22 cellular contexts compared by ENCODE assay signal in genomic region chr13:29920018-29920643, GRCh38.
DNase-seq lines count a peak whose midpoint lies in the region; ATAC-seq, FAIRE-seq and TF ChIP-seq lines count a peak whose summit lies in the region.
"Had no signal": no experiment of that assay in that cellular context is flagged by ENCODE, and none has a peak within 500 bp of the region (broad histone marks: within the 10 kb centered on the region; RNA-seq: fewer than 3 reads in every experiment).

No MANE protein-coding gene starts in this region.

- TF ChIP-seq RAD21 in liver (IDR thresholded peaks at IDR 0.05): peak; percentile 15 to 19

- TF ChIP-seq POLR2A in transverse colon (IDR thresholded peaks at IDR 0.05): no peak

- 53% methylated on average over 5 of the region's 5 CpGs for WGBS in liver
- 37 to 47% (median 42%) methylated on average over 5 of the region's 5 CpGs for WGBS in small intestine, 3 donors
- WGBS in transverse colon (ENCODE audit: low coverage in 1 of 2), 2 donors: 41 to 71% methylated on average over 2 to 5 of the region's 5 CpGs

- no peak overlapping the region for H3K4me3 Mint-ChIP-seq in HFFc6
- H3K4me3 Mint-ChIP-seq in stimulated activated effector memory CD8-positive, alpha-beta T cell treated with anti-CD3 and anti-CD28 coated beads, Interleukin-12 subunit alpha, Interleukin-12 subunit beta, amount 100 ng/mL, for 72 hours: no peak overlapping the region
- H3K4me3 Mint-ChIP-seq: CD8-positive, alpha-beta T cell had no signal

- in situ Hi-C loops in transverse colon (cut with MboI; ENCODE audit: low pct_ligation_motif_present in 1 of 4, low pct_unique_long_range_greater_than_20kb in 1 of 4, low sequenced_read_pairs in 3 of 4): loop anchor here in 2 of 4 donors (5.0 to 25.0 kb wide), 3 partner anchors 133 to 195 kb away; no protein-coding TSS in a partner anchor

- no peak for ATAC-seq in stimulated activated effector memory CD8-positive, alpha-beta T cell treated with anti-CD3 and anti-CD28 coated beads, Interleukin-12 subunit alpha, Interleukin-12 subunit beta, amount 100 ng/mL, for 72 hours
- no peak for ATAC-seq in GM21423 (IDR thresholded peaks at IDR 0.05; ENCODE audit: unreplicated experiment)
- ATAC-seq: CD8-positive, alpha-beta T cell had no signal

- no peak for DNase-seq in HFFc6
- DNase-seq in dermis blood vessel endothelial cell: peak; percentile 22
- DNase-seq in small intestine: peak; percentile 70
- DNase-seq in NCI-H1105 treated with DMSO at 0.1 percent for 48 hours (lab: John Stamatoyannopoulos, UW): no peak
- no peak for DNase-seq in stimulated activated effector memory CD8-positive, alpha-beta T cell treated with anti-CD3 and anti-CD28 coated beads, Interleukin-12 subunit alpha, Interleukin-12 subunit beta, amount 100 ng/mL, for 72 hours (ENCODE audit: low spot score in 2 of 2)
- no peak for DNase-seq in transverse colon
- DNase-seq: CD8-positive, alpha-beta T cell; H7; Karpas-422; MV-4-11; NCI-H1694; NCI-H2171; NCI-H345; NCI-H524; NCI-H82; RPMI8226; SHP77 had no signal

- H3K36me3 ChIP-seq in liver (ENCODE audit: control insufficient read depth in 4 of 4, insufficient read depth in 3 of 4, low read depth in 1 of 4, low read length in 3 of 4): no peaks in the 10 kb centered on the region
- no peaks in the 10 kb centered on the region for H3K36me3 ChIP-seq in small intestine (ENCODE audit: control insufficient read depth in 2 of 2, insufficient read depth in 2 of 2, low read length in 2 of 2)
- no peaks in the 10 kb centered on the region for H3K36me3 ChIP-seq in transverse colon
- H3K36me3 ChIP-seq: BLaER1 had no signal

- FAIRE-seq in small intestine (lab: Jason Lieb, UNC): no peak
- FAIRE-seq: G401.6, GM19239 had no signal

- 0 out of 2 replicates have a peak overlapping the region, but pooled peaks have one; percentile 5 for H3K27ac Mint-ChIP-seq in HFFc6
- H3K27ac Mint-ChIP-seq in stimulated activated effector memory CD8-positive, alpha-beta T cell treated with anti-CD3 and anti-CD28 coated beads, Interleukin-12 subunit alpha, Interleukin-12 subunit beta, amount 100 ng/mL, for 72 hours: no peak overlapping the region
- H3K27ac Mint-ChIP-seq: CD8-positive, alpha-beta T cell had no signal

- TF ChIP-seq CTCF in HFFc6 (IDR thresholded peaks at IDR 0.05): no peak
- no peak for TF ChIP-seq CTCF in liver (IDR thresholded peaks at IDR 0.05; ENCODE audit: low read depth, low read length, missing input control)
- TF ChIP-seq CTCF in transverse colon (IDR thresholded peaks at IDR 0.05): no peak

- H3K9me3 ChIP-seq in liver (ENCODE audit: control insufficient read depth in 4 of 4, low read length in 3 of 4) (no peaks in the 10 kb centered on the region), small intestine (ENCODE audit: control insufficient read depth, low read depth) (no peaks in the 10 kb centered on the region), transverse colon (no peaks in the 10 kb centered on the region)
- H3K9me3 ChIP-seq: BLaER1 had no signal

- no peak overlapping the region for H3K9ac ChIP-seq in liver (ENCODE audit: low read depth in 1 of 2, low read length in 2 of 2)
- H3K9ac ChIP-seq: BLaER1 had no signal

- peaks cover 75% of the 10 kb centered on the region for H3K4me1 Mint-ChIP-seq in HFFc6 (ENCODE audit: low read depth)
- H3K4me1 Mint-ChIP-seq in stimulated activated effector memory CD8-positive, alpha-beta T cell treated with anti-CD3 and anti-CD28 coated beads, Interleukin-12 subunit alpha, Interleukin-12 subunit beta, amount 100 ng/mL, for 72 hours: peaks cover 31% of the 10 kb centered on the region

- H3K36me3 Mint-ChIP-seq in HFFc6 (ENCODE audit: low read depth): no peaks in the 10 kb centered on the region; the same call in 1 of the 2 replicates
- H3K36me3 Mint-ChIP-seq in stimulated activated effector memory CD8-positive, alpha-beta T cell treated with anti-CD3 and anti-CD28 coated beads, Interleukin-12 subunit alpha, Interleukin-12 subunit beta, amount 100 ng/mL, for 72 hours: peaks cover 5% of the 10 kb centered on the region
- H3K36me3 Mint-ChIP-seq: CD8-positive, alpha-beta T cell had no signal

- H3K27ac ChIP-seq in liver (ENCODE audit: low read depth in 1 of 2, low read length in 2 of 2) (peak overlapping the region; percentile 25 to 49), small intestine (ENCODE audit: low read depth in 1 of 2, low read length in 1 of 2) (no peak overlapping the region), transverse colon (no peak overlapping the region)
- H3K27ac ChIP-seq: BLaER1 had no signal

- intact Hi-C loops in transverse colon (cut with DNase I; ENCODE audit: low total_unique reads): loop anchor here (10.0 kb wide), 1 partner anchor 195 kb away; no protein-coding TSS in a partner anchor

- no peaks in the 10 kb centered on the region for H3K9me3 Mint-ChIP-seq in HFFc6
- no peaks in the 10 kb centered on the region for H3K9me3 Mint-ChIP-seq in stimulated activated effector memory CD8-positive, alpha-beta T cell treated with anti-CD3 and anti-CD28 coated beads, Interleukin-12 subunit alpha, Interleukin-12 subunit beta, amount 100 ng/mL, for 72 hours
- H3K9me3 Mint-ChIP-seq: CD8-positive, alpha-beta T cell had no signal

- TF ChIP-seq EP300 in transverse colon (IDR thresholded peaks at IDR 0.05; ENCODE audit: low read depth): no peak

- no peaks in the 10 kb centered on the region for H3K27me3 ChIP-seq in liver (ENCODE audit: control insufficient read depth in 4 of 4, insufficient read depth in 4 of 4, low read length in 3 of 4)
- no peaks in the 10 kb centered on the region for H3K27me3 ChIP-seq in small intestine (ENCODE audit: control insufficient read depth in 2 of 2, insufficient read depth in 2 of 2, low read length in 2 of 2)
- H3K27me3 ChIP-seq in transverse colon: no peaks in the 10 kb centered on the region
- H3K27me3 ChIP-seq: BLaER1 had no signal

- H3K4me1 ChIP-seq in liver (ENCODE audit: control insufficient read depth in 4 of 4, insufficient read depth in 4 of 4, low read length in 3 of 4) (peaks cover 19 to 48% (median 28%) of the 10 kb centered on the region in 4 donors), small intestine (ENCODE audit: control insufficient read depth in 2 of 2, insufficient read depth in 1 of 2, low read depth in 1 of 2, low read length in 1 of 2) (peaks cover 4 to 6% of the 10 kb centered on the region in 2 donors), transverse colon (peaks cover 30 to 39% (median 33%) of the 10 kb centered on the region in 4 donors)

- no peaks in the 10 kb centered on the region for H3K27me3 Mint-ChIP-seq in HFFc6 (ENCODE audit: insufficient read depth)

- no peak overlapping the region for H3K4me3 ChIP-seq in liver (ENCODE audit: low read depth in 1 of 3, low read length in 3 of 3)
- no peak overlapping the region for H3K4me3 ChIP-seq in small intestine (ENCODE audit: low read depth in 1 of 2, low read length in 2 of 2)
- no peak overlapping the region for H3K4me3 ChIP-seq in transverse colon
- H3K4me3 ChIP-seq: BLaER1 had no signal

TF ChIP-seq in liver, 16 proteins besides CTCF, POLR2A, EP300 and RAD21 (continues in another document):
- TF ChIP-seq YY1 (IDR thresholded peaks at IDR 0.05): peak; percentile 47
- TF ChIP-seq FOXA1 (IDR thresholded peaks at IDR 0.05): no peak
- TF ChIP-seq NR2F2 (IDR thresholded peaks at IDR 0.05): no peak
- no peak for TF ChIP-seq ATF3 (IDR thresholded peaks at IDR 0.05)
- TF ChIP-seq HNF4G (IDR thresholded peaks at IDR 0.05): peak; percentile 52
- TF ChIP-seq JUND (IDR thresholded peaks at IDR 0.05): peak; percentile 55 to 73
- no peak for TF ChIP-seq TAF1 (conservative IDR thresholded peaks at IDR 0.05)
- no peak for TF ChIP-seq FOXA2 (IDR thresholded peaks at IDR 0.05)
- TF ChIP-seq, protein P1, sequence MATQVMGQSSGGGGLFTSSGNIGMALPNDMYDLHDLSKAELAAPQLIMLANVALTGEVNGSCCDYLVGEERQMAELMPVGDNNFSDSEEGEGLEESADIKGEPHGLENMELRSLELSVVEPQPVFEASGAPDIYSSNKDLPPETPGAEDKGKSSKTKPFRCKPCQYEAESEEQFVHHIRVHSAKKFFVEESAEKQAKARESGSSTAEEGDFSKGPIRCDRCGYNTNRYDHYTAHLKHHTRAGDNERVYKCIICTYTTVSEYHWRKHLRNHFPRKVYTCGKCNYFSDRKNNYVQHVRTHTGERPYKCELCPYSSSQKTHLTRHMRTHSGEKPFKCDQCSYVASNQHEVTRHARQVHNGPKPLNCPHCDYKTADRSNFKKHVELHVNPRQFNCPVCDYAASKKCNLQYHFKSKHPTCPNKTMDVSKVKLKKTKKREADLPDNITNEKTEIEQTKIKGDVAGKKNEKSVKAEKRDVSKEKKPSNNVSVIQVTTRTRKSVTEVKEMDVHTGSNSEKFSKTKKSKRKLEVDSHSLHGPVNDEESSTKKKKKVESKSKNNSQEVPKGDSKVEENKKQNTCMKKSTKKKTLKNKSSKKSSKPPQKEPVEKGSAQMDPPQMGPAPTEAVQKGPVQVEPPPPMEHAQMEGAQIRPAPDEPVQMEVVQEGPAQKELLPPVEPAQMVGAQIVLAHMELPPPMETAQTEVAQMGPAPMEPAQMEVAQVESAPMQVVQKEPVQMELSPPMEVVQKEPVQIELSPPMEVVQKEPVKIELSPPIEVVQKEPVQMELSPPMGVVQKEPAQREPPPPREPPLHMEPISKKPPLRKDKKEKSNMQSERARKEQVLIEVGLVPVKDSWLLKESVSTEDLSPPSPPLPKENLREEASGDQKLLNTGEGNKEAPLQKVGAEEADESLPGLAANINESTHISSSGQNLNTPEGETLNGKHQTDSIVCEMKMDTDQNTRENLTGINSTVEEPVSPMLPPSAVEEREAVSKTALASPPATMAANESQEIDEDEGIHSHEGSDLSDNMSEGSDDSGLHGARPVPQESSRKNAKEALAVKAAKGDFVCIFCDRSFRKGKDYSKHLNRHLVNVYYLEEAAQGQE (IDR thresholded peaks at IDR 0.05): peak; percentile 20
- TF ChIP-seq, protein P2, sequence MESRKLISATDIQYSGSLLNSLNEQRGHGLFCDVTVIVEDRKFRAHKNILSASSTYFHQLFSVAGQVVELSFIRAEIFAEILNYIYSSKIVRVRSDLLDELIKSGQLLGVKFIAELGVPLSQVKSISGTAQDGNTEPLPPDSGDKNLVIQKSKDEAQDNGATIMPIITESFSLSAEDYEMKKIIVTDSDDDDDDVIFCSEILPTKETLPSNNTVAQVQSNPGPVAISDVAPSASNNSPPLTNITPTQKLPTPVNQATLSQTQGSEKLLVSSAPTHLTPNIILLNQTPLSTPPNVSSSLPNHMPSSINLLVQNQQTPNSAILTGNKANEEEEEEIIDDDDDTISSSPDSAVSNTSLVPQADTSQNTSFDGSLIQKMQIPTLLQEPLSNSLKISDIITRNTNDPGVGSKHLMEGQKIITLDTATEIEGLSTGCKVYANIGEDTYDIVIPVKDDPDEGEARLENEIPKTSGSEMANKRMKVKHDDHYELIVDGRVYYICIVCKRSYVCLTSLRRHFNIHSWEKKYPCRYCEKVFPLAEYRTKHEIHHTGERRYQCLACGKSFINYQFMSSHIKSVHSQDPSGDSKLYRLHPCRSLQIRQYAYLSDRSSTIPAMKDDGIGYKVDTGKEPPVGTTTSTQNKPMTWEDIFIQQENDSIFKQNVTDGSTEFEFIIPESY (IDR thresholded peaks at IDR 0.05): peak; percentile 39

Comparison
In these comparisons a context has a peak if more than half of its experiments do, and no peak if none do; other contexts are left out.
1. DNase-seq: peak in dermis blood vessel endothelial cell (single experiment) and small intestine (single experiment); none in HFFc6 (single experiment), NCI-H1105 treated with DMSO at 0.1 percent for 48 hours (single experiment), stimulated activated effector memory CD8-positive, alpha-beta T cell treated with anti-CD3 and anti-CD28 coated beads, Interleukin-12 subunit alpha, Interleukin-12 subunit beta, amount 100 ng/mL, for 72 hours (0 of 2) and transverse colon (single experiment).
2. H3K27ac ChIP-seq: peak in liver (2 of 2); none in small intestine (0 of 2) and transverse colon (0 of 4).